12 cellular contexts compared by ENCODE assay signal in the genomic region with DNA sequence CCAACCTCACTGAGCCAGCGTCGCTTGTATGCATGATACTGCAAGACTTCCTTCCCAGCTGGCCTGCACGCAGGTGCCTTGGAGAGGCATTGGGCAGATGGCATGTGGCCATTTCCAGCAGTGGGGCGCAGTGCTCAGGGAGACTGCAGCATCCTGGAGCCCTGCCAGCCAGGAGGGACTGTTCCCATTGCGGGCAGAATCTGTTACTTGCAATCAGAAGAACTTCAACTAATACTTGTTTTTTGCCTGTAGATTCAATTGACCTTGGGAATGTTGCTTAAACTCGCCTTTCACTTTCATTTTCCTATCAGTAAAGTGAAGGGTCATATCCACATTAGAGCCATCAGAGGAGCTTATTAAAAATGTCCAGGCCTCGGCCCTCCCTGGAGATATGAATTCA. TPM values are rescaled to one million over a fixed set of nuclear protein-coding genes. Genes with fewer than 3 reads are reported as not detected.
A peak's percentile ranks its signal among the peaks of the same experiment; 100 is the strongest.
DNase-seq lines count a peak whose midpoint lies in the region; ATAC-seq and TF ChIP-seq lines count a peak whose summit lies in the region.
"Had no signal": no experiment of that assay in that cellular context is flagged by ENCODE, and none has a peak within 500 bp of the region (broad histone marks: within the 10 kb centered on the region; RNA-seq: fewer than 3 reads in every experiment).

No MANE protein-coding gene starts in this region.

- H3K36me3 ChIP-seq in duodenal mucosa (ENCODE audit: control insufficient read depth in 1 of 2, insufficient read depth in 2 of 2, low read length in 2 of 2) = peaks cover 0 to 5% of the 10 kb centered on the region in 2 donors
- H3K36me3 ChIP-seq in osteoblast (ENCODE audit: insufficient read depth, low read length) = no peaks in the 10 kb centered on the region

- no peak for TF ChIP-seq CTCF in osteoblast (IDR thresholded peaks at IDR 0.05; ENCODE audit: extremely low read depth, low read depth, low read length)

- H3K4me2 ChIP-seq in osteoblast (ENCODE audit: insufficient read depth, low read length) = no peak overlapping the region

- no peaks in the 10 kb centered on the region for H3K79me2 ChIP-seq in osteoblast (ENCODE audit: insufficient read depth, low read length)

- H3K4me3 ChIP-seq in duodenal mucosa (ENCODE audit: low read depth in 1 of 2, low read length in 2 of 2) = peak overlapping the region; percentile 46 to 52
- H3K4me3 ChIP-seq in osteoblast (ENCODE audit: insufficient read depth, low read length) = no peak overlapping the region
- H3K4me3 ChIP-seq: GM12878 had no signal

- DNase-seq in COR-L47 (lab: John Stamatoyannopoulos, UW) (peak; percentile 63), NCI-H446 treated with DMSO at 0.1 percent for 48 hours (lab: John Stamatoyannopoulos, UW) (peak; percentile 42), osteoblast (ENCODE audit: insufficient read length, low spot score, missing footprints) (peak; percentile 58), cortex of kidney (lab: John Stamatoyannopoulos, UW) (no peak), kidney glomerular epithelial cell (lab: John Stamatoyannopoulos, UW) (no peak)
- DNase-seq in stimulated activated CD4-positive, alpha-beta T cell treated with anti-CD3 and anti-CD28 coated beads, Interleukin-15, amount 100 ng/mL, for 24 hours = no peak
- DNase-seq: AML-193; KBM-7; stimulated activated naive CD8-positive, alpha-beta T cell treated with anti-CD3 and anti-CD28 coated beads, Interleukin-15, Interleukin-2, amounts not matched to agents 100 U/mL and 50 U/mL, for 24 hours had no signal

- H4K20me1 ChIP-seq in osteoblast (ENCODE audit: insufficient read depth, low read length) = no peaks in the 10 kb centered on the region

- ATAC-seq in HG02852 (IDR thresholded peaks at IDR 0.05; ENCODE audit: unreplicated experiment) = no peak
- ATAC-seq: GM12878; stimulated activated naive CD8-positive, alpha-beta T cell treated with anti-CD3 and anti-CD28 coated beads, Interleukin-15, Interleukin-2, amounts not matched to agents 100 U/mL and 50 U/mL, for 24 hours had no signal

- H2AFZ ChIP-seq in osteoblast (ENCODE audit: low read length) = no peak overlapping the region

- peak overlapping the region; percentile 0 to 10 for H3K9ac ChIP-seq in duodenal mucosa (ENCODE audit: low read depth in 1 of 2, low read length in 2 of 2)

- H3K27ac ChIP-seq in duodenal mucosa (ENCODE audit: low read depth, low read length) (peak overlapping the region; percentile 46), osteoblast (ENCODE audit: low read depth, low read length) (no peak overlapping the region)

- H3K9me3 ChIP-seq in duodenal mucosa (ENCODE audit: control insufficient read depth in 1 of 2, low read length in 2 of 2) (no peaks in the 10 kb centered on the region), osteoblast (ENCODE audit: low read depth, low read length) (no peaks in the 10 kb centered on the region)

- H3K4me1 ChIP-seq in duodenal mucosa (ENCODE audit: control insufficient read depth in 1 of 2, insufficient read depth in 2 of 2, low read length in 2 of 2) (peaks cover 19 to 20% of the 10 kb centered on the region in 2 donors), osteoblast (ENCODE audit: insufficient read depth, low read length) (peaks cover 7% of the 10 kb centered on the region)

- H3K27me3 ChIP-seq in duodenal mucosa (ENCODE audit: control insufficient read depth in 1 of 2, insufficient read depth in 2 of 2, low read length in 2 of 2) = no peaks in the 10 kb centered on the region
- H3K27me3 ChIP-seq in osteoblast (ENCODE audit: insufficient read depth, low read length) = no peaks in the 10 kb centered on the region

RNA-seq across cellular contexts. Expression of gene ANKRD9, which starts 29.8 kb away (rescaled TPM):
- total RNA-seq in osteoblast = 13.6 and 15.6 TPM in 2 replicates

Comparison
In these comparisons a context has a peak if more than half of its experiments do, and no peak if none do; other contexts are left out.
1. DNase-seq: peak in COR-L47 (single experiment), NCI-H446 treated with DMSO at 0.1 percent for 48 hours (single experiment) and osteoblast (single experiment); none in cortex of kidney (single experiment), kidney glomerular epithelial cell (single experiment) and stimulated activated CD4-positive, alpha-beta T cell treated with anti-CD3 and anti-CD28 coated beads, Interleukin-15, amount 100 ng/mL, for 24 hours (single experiment).